ENCODE assay signal across 11 cellular contexts in the genomic region with DNA sequence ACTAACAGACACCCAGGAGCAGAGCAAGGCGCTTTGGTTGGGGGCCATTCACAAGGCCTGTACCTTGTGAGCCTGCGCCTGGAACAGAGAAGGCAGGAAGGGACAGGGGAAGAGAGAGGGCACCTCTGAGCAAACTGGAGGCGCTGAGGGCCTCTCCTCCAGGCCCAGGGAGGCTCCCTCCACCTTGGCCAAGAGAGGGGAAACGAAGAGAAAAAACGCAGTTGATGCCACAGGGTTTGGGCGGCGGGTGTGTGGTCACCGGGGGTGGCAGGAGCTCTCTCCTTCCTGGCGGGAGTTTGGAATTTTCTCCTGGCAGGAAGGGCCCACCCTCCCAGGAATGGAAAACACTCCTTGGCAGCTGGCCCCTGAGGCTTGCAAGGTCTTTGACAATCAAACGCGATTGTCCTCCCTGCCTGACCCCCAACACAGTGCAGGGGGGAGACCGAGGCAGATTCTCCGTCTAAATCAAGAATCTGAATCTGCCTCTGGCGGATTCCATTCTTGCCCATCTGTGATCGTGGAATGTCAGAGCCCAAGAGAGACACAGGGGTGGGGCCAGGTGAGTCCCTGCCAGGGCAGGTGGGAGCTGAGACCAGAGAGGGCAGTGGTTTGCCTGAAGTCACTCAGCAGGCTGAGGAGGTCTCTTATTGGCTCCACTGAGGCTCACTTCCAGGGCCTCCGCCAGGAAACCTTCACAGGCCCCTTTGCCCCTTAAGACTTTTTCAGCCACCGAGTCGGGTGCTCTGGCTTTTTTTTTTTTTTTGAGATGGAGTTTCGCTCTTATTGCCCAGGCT. TPM values are rescaled to one million over a fixed set of nuclear protein-coding genes. Genes with fewer than 3 reads are reported as not detected.
DNase-seq lines count a peak whose midpoint lies in the region; ATAC-seq and TF ChIP-seq lines count a peak whose summit lies in the region.
"Had no signal": no experiment of that assay in that cellular context is flagged by ENCODE, and none has a peak within 500 bp of the region (broad histone marks: within the 10 kb centered on the region; RNA-seq: fewer than 3 reads in every experiment).

No MANE protein-coding gene starts in this region.

- no peak for DNase-seq in activated naive CD4-positive, alpha-beta T cell treated with anti-CD3 and anti-CD28 coated beads, Interleukin-2, amount 10 ng/mL, durations not matched to agents 7 days and 5 days
- no peak for DNase-seq in activated naive CD4-positive, alpha-beta T cell treated with anti-CD3 and anti-CD28 coated beads, Interleukin-2, amount 50 U/mL, for 72 hours (ENCODE audit: low spot score in 2 of 2)
- no peak for DNase-seq in upper lobe of right lung
- DNase-seq in activated CD4-positive, alpha-beta T cell treated with anti-CD3 and anti-CD28 coated beads for 48 hours = no peak
- no peak for DNase-seq in NCI-H1436 treated with DMSO at 0.1 percent for 48 hours (lab: John Stamatoyannopoulos, UW)
- DNase-seq: activated T-cell treated with anti-CD3 and anti-CD28 coated beads for 4 hours, KBM-7, NCI-H187 had no signal

- H3K4me3 ChIP-seq in mesodermal cell (ENCODE audit: extremely low read depth, insufficient read depth, low read length, poor library complexity, severe bottlenecking) = no peak overlapping the region
- H3K4me3 ChIP-seq in upper lobe of right lung = no peak overlapping the region

- H3K9me3 Mint-ChIP-seq in activated naive CD4-positive, alpha-beta T cell treated with anti-CD3 and anti-CD28 coated beads, Interleukin-2, amount 10 ng/mL, durations not matched to agents 7 days and 5 days = no peaks in the 10 kb centered on the region
- no peaks in the 10 kb centered on the region for H3K9me3 Mint-ChIP-seq in activated naive CD4-positive, alpha-beta T cell treated with anti-CD3 and anti-CD28 coated beads, Interleukin-2, amount 50 U/mL, for 72 hours

- no peak overlapping the region for H3K4me3 Mint-ChIP-seq in activated naive CD4-positive, alpha-beta T cell treated with anti-CD3 and anti-CD28 coated beads, Interleukin-2, amount 10 ng/mL, durations not matched to agents 7 days and 5 days

- no peak for ATAC-seq in activated naive CD4-positive, alpha-beta T cell treated with anti-CD3 and anti-CD28 coated beads, Interleukin-2, amount 50 U/mL, for 72 hours
- ATAC-seq in upper lobe of right lung (no peak), GM18861 (IDR thresholded peaks at IDR 0.05; ENCODE audit: unreplicated experiment) (no peak)

- peak overlapping the region; percentile 49 for H3K27ac Mint-ChIP-seq in activated naive CD4-positive, alpha-beta T cell treated with anti-CD3 and anti-CD28 coated beads, Interleukin-2, amount 10 ng/mL, durations not matched to agents 7 days and 5 days
- H3K27ac Mint-ChIP-seq in activated naive CD4-positive, alpha-beta T cell treated with anti-CD3 and anti-CD28 coated beads, Interleukin-2, amount 50 U/mL, for 72 hours = peak overlapping the region in 1 of 2 donors; percentile 53

- H3K4me1 Mint-ChIP-seq in activated naive CD4-positive, alpha-beta T cell treated with anti-CD3 and anti-CD28 coated beads, Interleukin-2, amount 10 ng/mL, durations not matched to agents 7 days and 5 days = no peaks in the 10 kb centered on the region

- intact Hi-C loops in upper lobe of right lung (cut with DNase I) = no loop called here

- no peaks in the 10 kb centered on the region for H3K36me3 Mint-ChIP-seq in activated naive CD4-positive, alpha-beta T cell treated with anti-CD3 and anti-CD28 coated beads, Interleukin-2, amount 10 ng/mL, durations not matched to agents 7 days and 5 days
- no peaks in the 10 kb centered on the region for H3K36me3 Mint-ChIP-seq in activated naive CD4-positive, alpha-beta T cell treated with anti-CD3 and anti-CD28 coated beads, Interleukin-2, amount 50 U/mL, for 72 hours

- peaks cover 70% of the 10 kb centered on the region for H3K27me3 Mint-ChIP-seq in activated naive CD4-positive, alpha-beta T cell treated with anti-CD3 and anti-CD28 coated beads, Interleukin-2, amount 10 ng/mL, durations not matched to agents 7 days and 5 days

- H3K27ac ChIP-seq in cingulate gyrus (ENCODE audit: low read depth, low read length) (peak overlapping the region; percentile 10), mesodermal cell (ENCODE audit: low read depth, low read length, severe bottlenecking) (peak overlapping the region; percentile 93), upper lobe of right lung (peak overlapping the region; percentile 60)

- no peaks in the 10 kb centered on the region for H3K27me3 ChIP-seq in upper lobe of right lung

- 66 to 68% methylated on average over 13 to 16 of the region's 19 CpGs for WGBS in mesodermal cell (ENCODE audit: insufficient coverage in 2 of 2), 2 experiments

- H3K4me1 ChIP-seq in mesodermal cell (ENCODE audit: control insufficient read depth, insufficient read depth, low read length, poor library complexity, severe bottlenecking) (peaks cover 30% of the 10 kb centered on the region), upper lobe of right lung (peaks cover 38% of the 10 kb centered on the region)

- H3K36me3 ChIP-seq in mesodermal cell (ENCODE audit: control insufficient read depth, insufficient read depth, low read length) (no peaks in the 10 kb centered on the region), upper lobe of right lung (no peaks in the 10 kb centered on the region)

- CTCF ChIA-PET in activated naive CD4-positive, alpha-beta T cell treated with anti-CD3 and anti-CD28 coated beads, Interleukin-2, amount 10 ng/mL, durations not matched to agents 7 days and 5 days (lab: Charles Lee) = no interaction called here

- TF ChIP-seq CTCF in upper lobe of right lung (IDR thresholded peaks at IDR 0.05) = no peak

- H3K9me3 ChIP-seq in mesodermal cell (ENCODE audit: control insufficient read depth, low read length) (no peaks in the 10 kb centered on the region), upper lobe of right lung (no peaks in the 10 kb centered on the region)

RNA-seq across cellular contexts. Expression of a gene that starts 21.0 kb away (rescaled TPM):
- 1,000 to 10,000 TPM; 2,348 to 3,152 TPM for total RNA-seq in activated naive CD4-positive, alpha-beta T cell treated with anti-CD3 and anti-CD28 coated beads, Interleukin-2, amount 50 U/mL, for 72 hours
- 2,523 TPM for polyA plus RNA-seq in mesodermal cell (2013, experiment 1 of 2)
- polyA plus RNA-seq in mesodermal cell (2013, experiment 2 of 2) = 2,399 TPM
- 1,573 TPM for total RNA-seq in upper lobe of right lung

RNA-seq across cellular contexts. Expression of a gene that starts 51.4 kb away (rescaled TPM):
- 1 to 10 TPM in 1 of 2 donors, under 1 TPM in 1; 0.46 to 1.2 TPM for total RNA-seq in activated naive CD4-positive, alpha-beta T cell treated with anti-CD3 and anti-CD28 coated beads, Interleukin-2, amount 50 U/mL, for 72 hours
- 37.9 TPM for polyA plus RNA-seq in mesodermal cell (2013, experiment 1 of 2)
- 29.3 TPM for polyA plus RNA-seq in mesodermal cell (2013, experiment 2 of 2)
- 14.0 TPM for total RNA-seq in upper lobe of right lung

RNA-seq across cellular contexts. Expression of a gene that starts 53.6 kb away (rescaled TPM):
- total RNA-seq in activated naive CD4-positive, alpha-beta T cell treated with anti-CD3 and anti-CD28 coated beads, Interleukin-2, amount 50 U/mL, for 72 hours = 1 to 10 TPM in 1 of 2 donors, under 1 TPM in 1; 0.46 to 2.9 TPM
- polyA plus RNA-seq in mesodermal cell (2013, experiment 1 of 2) = 25.4 TPM
- 17.3 TPM for polyA plus RNA-seq in mesodermal cell (2013, experiment 2 of 2)
- total RNA-seq in upper lobe of right lung = 29.8 TPM

Comparison
In these comparisons a context has a peak if more than half of its experiments do, and no peak if none do; other contexts are left out.
1. H3K27ac ChIP-seq: peak in every context shown above with its lines; median percentile 93 in mesodermal cell; 60 in upper lobe of right lung; 10 in cingulate gyrus.